In the genomic region with DNA sequence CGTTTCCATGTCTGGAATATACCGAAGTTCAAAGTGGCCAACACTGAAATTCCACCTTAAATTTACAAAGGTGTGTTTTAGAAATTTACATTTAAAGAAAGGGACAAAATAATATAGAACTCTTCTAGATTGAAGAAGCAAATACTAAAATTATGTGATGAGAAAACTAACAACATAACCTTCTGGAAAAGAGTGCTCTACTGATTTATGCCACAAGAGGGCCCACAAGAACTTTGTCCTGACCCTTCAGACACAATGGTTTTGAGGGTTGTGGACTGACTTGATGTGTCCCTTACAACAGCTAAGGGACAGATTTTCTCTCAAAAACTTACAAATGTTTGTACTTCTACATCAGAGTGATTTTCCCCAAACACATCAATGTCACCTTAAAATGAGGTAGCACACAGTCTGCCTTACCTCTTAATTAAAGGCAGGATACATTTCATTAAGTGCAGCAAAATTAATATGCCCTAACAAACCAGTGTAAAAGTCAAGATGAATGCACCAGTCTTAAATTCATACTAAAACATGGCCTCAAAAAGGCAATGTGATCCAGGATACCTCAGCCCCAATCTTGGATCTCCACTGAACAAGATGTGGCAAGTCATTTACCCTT, we compare ENCODE assay signal across 7 cellular contexts. TPM values are rescaled to one million over a fixed set of nuclear protein-coding genes. Genes with fewer than 3 reads are reported as not detected.
DNase-seq lines count a peak whose midpoint lies in the region; ATAC-seq and FAIRE-seq lines count a peak whose summit lies in the region.

No MANE protein-coding gene starts in this region.

- FAIRE-seq in islet of Langerhans (lab: Jason Lieb, UNC): peak; percentile 84

- DNase-seq in ELR (ENCODE audit: low read depth): peak; percentile 73
- DNase-seq in LHCN-M2 (ENCODE audit: low read depth): peak; percentile 57
- peak; percentile 56 for DNase-seq in SK-N-DZ (ENCODE audit: low spot score)
- DNase-seq in T47D (ENCODE audit: low read depth in 1 of 2, low spot score in 1 of 2): peak; percentile 36 to 72
- peak; percentile 2 to 22 (median 3) for DNase-seq in stimulated activated CD4-positive, alpha-beta T cell treated with anti-CD3 and anti-CD28 coated beads, TNF-alpha, amount 100 ng/mL, for 24 hours (ENCODE audit: low read depth in 3 of 3)

- in situ Hi-C loops in T47D (cut with HindIII; ENCODE audit: low pct_unique_long_range_greater_than_20kb, low sequenced_read_pairs): no loop called here

- ATAC-seq in GM21515 (IDR thresholded peaks at IDR 0.05; ENCODE audit: unreplicated experiment): peak; percentile 73

RNA-seq across cellular contexts. Expression of a gene that starts 36.2 kb away (rescaled TPM):
- 10.3 and 11.1 TPM in 2 replicates for total RNA-seq in LHCN-M2 (2014; rRNA removed)
- polyA plus RNA-seq in LHCN-M2 (2012): 3.2 TPM
- 20.3 and 21.1 TPM in 2 replicates for polyA plus RNA-seq in SK-N-DZ (2014; cell fraction: cytosol; rRNA removed)
- polyA plus RNA-seq in SK-N-DZ (2014; cell fraction: nucleus; rRNA removed): 15.0 and 18.8 TPM in 2 replicates

Comparison
In these comparisons a context has a peak if more than half of its experiments do, and no peak if none do; other contexts are left out.
1. Peak in every context shown above with its lines: DNase-seq and ATAC-seq.
2. DNase-seq: peak in every context shown above with its lines; median percentile 73 in ELR; 57 in LHCN-M2; 56 in SK-N-DZ; 54 in T47D; 3 in stimulated activated CD4-positive, alpha-beta T cell treated with anti-CD3 and anti-CD28 coated beads, TNF-alpha, amount 100 ng/mL, for 24 hours.